In genomic region chr10:11611248-11612003, GRCh38 we compare ENCODE assay signal across 8 cellular contexts. TPM values are rescaled to one million over a fixed set of nuclear protein-coding genes. Genes with fewer than 3 reads are reported as not detected.
DNase-seq lines count a peak whose midpoint lies in the region; ATAC-seq and TF ChIP-seq lines count a peak whose summit lies in the region.

TSS of gene USP6NL (minus strand) at chr10:11611650. CDS start at chr10:11597634, 14,016 bp downstream.

- H3K9me3 Mint-ChIP-seq in WTC11, result no peaks in the 10 kb centered on the region

- no peaks in the 10 kb centered on the region for H3K36me3 Mint-ChIP-seq in WTC11

- DNase-seq in NCI-H2107 (lab: John Stamatoyannopoulos, UW), result peak; percentile 69
- DNase-seq in NCI-H2107 treated with DMSO at 0.1 percent for 48 hours (lab: John Stamatoyannopoulos, UW; ENCODE audit: unreplicated experiment), result no peak
- DNase-seq in NCI-H1694 treated with DMSO at 0.1 percent for 48 hours (lab: John Stamatoyannopoulos, UW), result peak; percentile 36
- DNase-seq in WTC11 (ENCODE audit: low spot score), result peak; percentile 80
- DNase-seq in cerebellar cortex (ENCODE audit: low spot score), result peak; percentile 65
- peak; percentile 93 for DNase-seq in islet precursor cell
- peak; percentile 96 for DNase-seq in spleen

- H3K36me3 ChIP-seq in spleen, result no peaks in the 10 kb centered on the region

- H3K4me3 Mint-ChIP-seq in WTC11, result peak within 1 kb of the TSS; percentile 85

- peaks cover 28% of the 10 kb centered on the region for H3K4me1 Mint-ChIP-seq in WTC11

- POLR2A ChIA-PET in WTC11 (lab: Charles Lee), result no interaction called here

- peaks cover 0 to 3% (median under 1%) of the 10 kb centered on the region in 8 donors for H3K9me3 ChIP-seq in spleen

- intact Hi-C loops in spleen (cut with DNase I; ENCODE audit: low total_unique reads), result no loop called here

- CTCF ChIA-PET in WTC11 (lab: Charles Lee), result interaction anchor here (0.7 kb wide), 1 partner anchor 97 kb away, joined by 3 read pairs; no protein-coding TSS in a partner anchor

- ATAC-seq in HG02852 (IDR thresholded peaks at IDR 0.05; ENCODE audit: unreplicated experiment), result peak; percentile 55
- ATAC-seq in WTC11, result peak; percentile 87

- WGBS in spleen, 5 donors, result 0 to 1% (median 1%) methylated on average over 40 to 106 of the region's 106 CpGs

- H3K27ac Mint-ChIP-seq in WTC11, result peak within 1 kb of the TSS; percentile 93

- TF ChIP-seq POLR2A in spleen (IDR thresholded peaks at IDR 0.05), result peak in 2 of 3 donors; percentile 14 to 67

- TF ChIP-seq CTCF in WTC11 (IDR thresholded peaks at IDR 0.05), result no peak
- peak in 1 of 11 experiments; percentile 6 for TF ChIP-seq CTCF in spleen (IDR thresholded peaks at IDR 0.05 in 8 of 11, conservative IDR thresholded peaks at IDR 0.05 in 3 of 11)

- no peaks in the 10 kb centered on the region; the same call in 1 of the 2 replicates for H3K27me3 Mint-ChIP-seq in WTC11 (ENCODE audit: low read depth)

- H3K27me3 ChIP-seq in spleen (replicated peaks in 1 of 7), result no peaks in the 10 kb centered on the region

- H3K27ac ChIP-seq in spleen, result peak within 1 kb of the TSS; percentile 85 to 97 (median 95)

- peaks cover 12 to 69% (median 43%) of the 10 kb centered on the region in 6 donors for H3K4me1 ChIP-seq in spleen

- H3K4me3 ChIP-seq in spleen, result peak within 1 kb of the TSS; percentile 77 to 96 (median 88)

TF ChIP-seq in WTC11, 78 proteins besides CTCF, POLR2A, EP300 and RAD21 (continues in another document):
- TF ChIP-seq AFF4 (CRISPR knock-in tag; IDR thresholded peaks at IDR 0.05; ENCODE audit: borderline replicate concordance) (no peak; the same call in 1 of the 2 replicates), HMGA2 (CRISPR knock-in tag; IDR thresholded peaks at IDR 0.05) (no peak), PREB (CRISPR knock-in tag; IDR thresholded peaks at IDR 0.05; ENCODE audit: borderline replicate concordance) (no peak), JUN (CRISPR knock-in tag; IDR thresholded peaks at IDR 0.05) (no peak), ATF1 (CRISPR knock-in tag; IDR thresholded peaks at IDR 0.05) (no peak), NFATC4 (CRISPR knock-in tag; IDR thresholded peaks at IDR 0.05) (no peak), ZNF317 (CRISPR knock-in tag; IDR thresholded peaks at IDR 0.05; ENCODE audit: borderline replicate concordance, low read depth) (no peak), CBFB (CRISPR knock-in tag; IDR thresholded peaks at IDR 0.05; ENCODE audit: low read depth) (no peak), ZNF138 (CRISPR knock-in tag; conservative IDR thresholded peaks at IDR 0.05) (no peak), MYBL2 (CRISPR knock-in tag; IDR thresholded peaks at IDR 0.05) (no peak), ZMAT4 (CRISPR knock-in tag; IDR thresholded peaks at IDR 0.05) (no peak), FOXP4 (CRISPR knock-in tag; IDR thresholded peaks at IDR 0.05) (no peak), NR3C1 (CRISPR knock-in tag; conservative IDR thresholded peaks at IDR 0.05; ENCODE audit: low read depth) (no peak), E2F5 (CRISPR knock-in tag; IDR thresholded peaks at IDR 0.05) (peak; percentile 18; the same call in 1 of the 2 replicates), ZNF532 (CRISPR knock-in tag; IDR thresholded peaks at IDR 0.05; ENCODE audit: borderline replicate concordance) (no peak)

RNA-seq across cellular contexts. Expression of gene USP6NL, which starts in this region (rescaled TPM):
- total RNA-seq in WTC11 (2021), result 19.5 to 21.4 TPM (median 20.1 TPM) in 3 replicates
- total RNA-seq in spleen, result 10 to 100 TPM; 35.4 to 51.7 (median 43.8) TPM
- 10 to 100 TPM; 11.0 to 13.9 (median 13.6) TPM for polyA plus RNA-seq in spleen
